Comparison of ENCODE assay signal across 9 cellular contexts in the genomic region with DNA sequence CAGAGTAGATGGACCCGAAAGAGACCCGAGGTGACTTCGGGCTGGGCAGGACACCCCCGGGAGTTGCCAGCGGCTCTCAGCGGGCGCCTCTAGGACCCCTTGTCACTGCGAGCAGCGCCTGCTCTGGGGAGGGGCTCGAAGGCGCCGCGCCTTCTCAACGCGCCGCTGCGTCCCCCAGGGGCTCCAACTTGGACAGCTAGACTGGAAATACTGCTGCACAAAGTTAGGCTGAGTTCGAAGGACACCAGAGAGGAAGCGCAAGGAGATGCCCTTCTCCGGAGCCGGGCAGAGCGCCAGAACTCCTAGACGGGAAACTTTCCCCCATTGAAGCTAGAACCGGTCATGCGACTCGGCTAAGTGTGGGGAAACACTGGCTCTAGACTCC. TPM values are rescaled to one million over a fixed set of nuclear protein-coding genes. Genes with fewer than 3 reads are reported as not detected.
DNase-seq lines count a peak whose midpoint lies in the region; ATAC-seq and TF ChIP-seq lines count a peak whose summit lies in the region.
"Had no signal": no experiment of that assay in that cellular context is flagged by ENCODE, and none has a peak within 500 bp of the region (broad histone marks: within the 10 kb centered on the region; RNA-seq: fewer than 3 reads in every experiment).

No MANE protein-coding gene starts in this region.

- no peak for ATAC-seq in activated naive CD8-positive, alpha-beta T cell treated with anti-CD3 and anti-CD28 coated beads, Interleukin-2, amount 50 U/mL, for 24 hours
- ATAC-seq in lower lobe of right lung (peak in 1 of 2 donors; percentile 39), upper lobe of left lung (ENCODE audit: low FRiP score in 2 of 2) (no peak), GM18520 (IDR thresholded peaks at IDR 0.05; ENCODE audit: unreplicated experiment) (no peak)

- H3K9ac ChIP-seq in duodenal mucosa (ENCODE audit: low read depth in 1 of 2, low read length in 2 of 2): no peak overlapping the region

- no peak for TF ChIP-seq POLR2A in upper lobe of left lung (IDR thresholded peaks at IDR 0.05)

- no peak overlapping the region for H3K4me3 Mint-ChIP-seq in activated naive CD8-positive, alpha-beta T cell treated with anti-CD3 and anti-CD28 coated beads for 36 hours
- H3K4me3 Mint-ChIP-seq in activated naive CD8-positive, alpha-beta T cell treated with anti-CD3 and anti-CD28 coated beads, Interleukin-2, amount 50 U/mL, for 24 hours: no peak overlapping the region
- H3K4me3 Mint-ChIP-seq: central memory CD8-positive, alpha-beta T cell had no signal

- no peaks in the 10 kb centered on the region for H3K4me1 Mint-ChIP-seq in activated naive CD8-positive, alpha-beta T cell treated with anti-CD3 and anti-CD28 coated beads for 36 hours
- H3K4me1 Mint-ChIP-seq in activated naive CD8-positive, alpha-beta T cell treated with anti-CD3 and anti-CD28 coated beads, Interleukin-2, amount 50 U/mL, for 24 hours: no peaks in the 10 kb centered on the region
- H3K4me1 Mint-ChIP-seq: central memory CD8-positive, alpha-beta T cell had no signal

- DNase-seq in activated naive CD8-positive, alpha-beta T cell treated with anti-CD3 and anti-CD28 coated beads for 36 hours: peak; percentile 0
- no peak for DNase-seq in activated naive CD8-positive, alpha-beta T cell treated with anti-CD3 and anti-CD28 coated beads, Interleukin-2, amount 50 U/mL, for 24 hours
- DNase-seq in lower lobe of right lung (no peak), upper lobe of left lung (peak in 1 of 2 donors; percentile 20), D341Med (ENCODE audit: low spot score) (no peak), COLO829 (ENCODE audit: low spot score) (no peak)

- 0 to 14% methylated on average over 2 to 19 of the region's 26 CpGs for WGBS in upper lobe of left lung, 2 donors

- no peak for TF ChIP-seq EP300 in upper lobe of left lung (IDR thresholded peaks at IDR 0.05)

- no peaks in the 10 kb centered on the region for H3K9me3 ChIP-seq in duodenal mucosa (ENCODE audit: control insufficient read depth in 1 of 2, low read length in 2 of 2)
- H3K9me3 ChIP-seq in lower lobe of right lung: no peaks in the 10 kb centered on the region
- no peaks in the 10 kb centered on the region for H3K9me3 ChIP-seq in upper lobe of left lung

- TF ChIP-seq CTCF in lower lobe of right lung (IDR thresholded peaks at IDR 0.05) (no peak), upper lobe of left lung (IDR thresholded peaks at IDR 0.05) (no peak)

- H3K27me3 Mint-ChIP-seq in activated naive CD8-positive, alpha-beta T cell treated with anti-CD3 and anti-CD28 coated beads for 36 hours: peaks cover 32% of the 10 kb centered on the region
- H3K27me3 Mint-ChIP-seq in activated naive CD8-positive, alpha-beta T cell treated with anti-CD3 and anti-CD28 coated beads, Interleukin-2, amount 50 U/mL, for 24 hours: peaks cover 30% of the 10 kb centered on the region

- H3K27ac Mint-ChIP-seq in activated naive CD8-positive, alpha-beta T cell treated with anti-CD3 and anti-CD28 coated beads for 36 hours: no peak overlapping the region
- no peak overlapping the region for H3K27ac Mint-ChIP-seq in activated naive CD8-positive, alpha-beta T cell treated with anti-CD3 and anti-CD28 coated beads, Interleukin-2, amount 50 U/mL, for 24 hours

- H3K36me3 ChIP-seq in duodenal mucosa (ENCODE audit: control insufficient read depth in 1 of 2, insufficient read depth in 2 of 2, low read length in 2 of 2): no peaks in the 10 kb centered on the region
- H3K36me3 ChIP-seq in lower lobe of right lung: no peaks in the 10 kb centered on the region
- no peaks in the 10 kb centered on the region for H3K36me3 ChIP-seq in upper lobe of left lung

- intact Hi-C loops in lower lobe of right lung (cut with DNase I): no loop called here

- no peaks in the 10 kb centered on the region for H3K9me3 Mint-ChIP-seq in activated naive CD8-positive, alpha-beta T cell treated with anti-CD3 and anti-CD28 coated beads for 36 hours
- peaks cover 1% of the 10 kb centered on the region for H3K9me3 Mint-ChIP-seq in activated naive CD8-positive, alpha-beta T cell treated with anti-CD3 and anti-CD28 coated beads, Interleukin-2, amount 50 U/mL, for 24 hours

- H3K4me3 ChIP-seq in duodenal mucosa (ENCODE audit: low read depth in 1 of 2, low read length in 2 of 2) (peak overlapping the region; percentile 23 to 33), lower lobe of right lung (peak overlapping the region; percentile 23), upper lobe of left lung (peak overlapping the region in 3 of 4 donors; percentile 27 to 39 (median 29))

- no peak overlapping the region for H3K27ac ChIP-seq in duodenal mucosa (ENCODE audit: low read depth, low read length)
- H3K27ac ChIP-seq in lower lobe of right lung: no peak overlapping the region
- H3K27ac ChIP-seq in upper lobe of left lung: no peak overlapping the region

- H3K36me3 Mint-ChIP-seq in activated naive CD8-positive, alpha-beta T cell treated with anti-CD3 and anti-CD28 coated beads for 36 hours: no peaks in the 10 kb centered on the region
- H3K36me3 Mint-ChIP-seq in activated naive CD8-positive, alpha-beta T cell treated with anti-CD3 and anti-CD28 coated beads, Interleukin-2, amount 50 U/mL, for 24 hours (ENCODE audit: low read depth): no peaks in the 10 kb centered on the region

- H3K4me1 ChIP-seq in duodenal mucosa (ENCODE audit: control insufficient read depth in 1 of 2, insufficient read depth in 2 of 2, low read length in 2 of 2) (no peaks in the 10 kb centered on the region), lower lobe of right lung (no peaks in the 10 kb centered on the region), upper lobe of left lung (peaks cover 0 to 15% (median 3%) of the 10 kb centered on the region in 4 donors)

- H3K27me3 ChIP-seq in duodenal mucosa (ENCODE audit: control insufficient read depth in 1 of 2, insufficient read depth in 2 of 2, low read length in 2 of 2) (peaks cover 12 to 28% of the 10 kb centered on the region in 2 donors), lower lobe of right lung (ENCODE audit: low read depth) (peaks cover 15% of the 10 kb centered on the region), upper lobe of left lung (peaks cover 0 to 6% (median 1%) of the 10 kb centered on the region in 4 donors)

RNA-seq across cellular contexts. Expression of a gene that starts 0.5 kb away (rescaled TPM):
- not detected for total RNA-seq in activated naive CD8-positive, alpha-beta T cell treated with anti-CD3 and anti-CD28 coated beads for 36 hours
- total RNA-seq in lower lobe of right lung (not detected), upper lobe of left lung (under 1 TPM in 1 of 6 donors, not detected in 5; 0.20 TPM)
